In the genomic region with DNA sequence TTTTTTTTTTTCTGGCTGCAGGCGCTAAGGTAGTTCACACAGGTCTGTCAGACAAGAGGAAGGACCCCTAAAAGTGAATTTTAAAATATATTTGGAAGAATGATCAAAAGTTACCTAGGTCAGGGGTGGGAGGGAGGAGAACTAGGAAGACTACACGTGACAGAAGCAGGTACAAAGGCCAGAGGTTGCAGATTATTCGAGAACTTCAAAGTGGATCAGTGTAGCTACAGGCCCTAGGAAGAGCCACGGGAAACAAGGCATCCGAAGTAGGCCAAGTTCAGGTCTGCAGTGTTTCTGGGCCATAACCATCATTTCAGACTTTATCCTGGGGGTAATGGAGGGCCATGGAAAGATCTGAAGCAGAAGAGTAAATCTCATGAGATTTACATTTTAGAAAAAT, we compare ENCODE assay signal across 25 cellular contexts. TPM values are rescaled to one million over a fixed set of nuclear protein-coding genes. Genes with fewer than 3 reads are reported as not detected.
DNase-seq lines count a peak whose midpoint lies in the region; ATAC-seq, FAIRE-seq and TF ChIP-seq lines count a peak whose summit lies in the region.
"Had no signal": no experiment of that assay in that cellular context is flagged by ENCODE, and none has a peak within 500 bp of the region (broad histone marks: within the 10 kb centered on the region; RNA-seq: fewer than 3 reads in every experiment).

No MANE protein-coding gene starts in this region.

- H2BK12ac ChIP-seq in mesenchymal stem cell (ENCODE audit: low read length in 2 of 2), result no peak overlapping the region

- no TSS peak for BruUV-seq in HepG2 (replicated peaks; lab: Mats Ljungman, UMichigan)

- in situ Hi-C loops in HepG2 (cut with HindIII; ENCODE audit: extremely low pct_ligation_motif_present, low pct_unique_long_range_greater_than_20kb), result no loop called here

- H2AFZ ChIP-seq in HepG2 (ENCODE audit: low read length) (peak overlapping the region; percentile 54), mesenchymal stem cell (ENCODE audit: low read depth, low read length) (no peak overlapping the region)

- peak overlapping the region; percentile 65 for H2AK5ac ChIP-seq in mesenchymal stem cell (ENCODE audit: low read length, severe bottlenecking)

- no peak overlapping the region for H3K4me3 ChIP-seq in A549
- no peak overlapping the region for H3K4me3 ChIP-seq in HepG2 (replicated peaks in 1 of 3; ENCODE audit: insufficient read depth in 1 of 3, low read depth in 2 of 3, low read length in 3 of 3)
- no peak overlapping the region for H3K4me3 ChIP-seq in mesenchymal stem cell (ENCODE audit: insufficient read depth in 1 of 2, low read depth in 1 of 2, low read length in 2 of 2)
- H3K4me3 ChIP-seq: BLaER1 treated with 17β-estradiol and CSF1 and Interleukin-3, amounts not matched to agents 10 nM and 100 nM; HAP-1 had no signal

- H2BK120ac ChIP-seq in mesenchymal stem cell (ENCODE audit: low read depth, low read length), result no peak overlapping the region

- POLR2A ChIA-PET in A549 (lab: Yijun Ruan, JAX) (no interaction called here), HepG2 (lab: Yijun Ruan, JAX) (interaction anchor here (1.9 to 2.2 kb wide), 2 partner anchors 14 to 16 kb away, joined by 6 to 7 read pairs; a partner anchor contains a TSS)

- intact Hi-C loops in HepG2 (cut with micrococcal nuclease; ENCODE audit: unreplicated experiment), result no loop called here

- FAIRE-seq in A549 (lab: Jason Lieb, UNC), result peak; percentile 13
- no peak for FAIRE-seq in HepG2 (lab: Jason Lieb, UNC)
- FAIRE-seq in RCC 7860 (lab: Jason Lieb, UNC), result no peak
- FAIRE-seq: A204.1, GM12891, GM18507, H54 had no signal

- peaks cover 23% of the 10 kb centered on the region for H3K4me1 ChIP-seq in A549
- peaks cover 60% of the 10 kb centered on the region for H3K4me1 ChIP-seq in HepG2 (ENCODE audit: insufficient read depth, low read length)
- peaks cover 2% of the 10 kb centered on the region for H3K4me1 ChIP-seq in mesenchymal stem cell (ENCODE audit: control insufficient read depth, insufficient read depth, low read depth, low read length)
- H3K4me1 ChIP-seq: BE2C; BLaER1 treated with 17β-estradiol and CSF1 and Interleukin-3, amounts not matched to agents 10 nM and 100 nM; HAP-1 had no signal

- no peaks in the 10 kb centered on the region for H4K20me1 ChIP-seq in HepG2 (ENCODE audit: insufficient read depth, low read length)
- H4K20me1 ChIP-seq: BLaER1 treated with 17β-estradiol and CSF1 and Interleukin-3, amounts not matched to agents 10 nM and 100 nM had no signal

- no peak overlapping the region for H4K91ac ChIP-seq in mesenchymal stem cell (ENCODE audit: low read length)

- no peaks in the 10 kb centered on the region for H3K79me2 ChIP-seq in HepG2 (ENCODE audit: insufficient read depth, low read length)

- no peak overlapping the region for H3K14ac ChIP-seq in mesenchymal stem cell (ENCODE audit: low read length in 2 of 2)

- H3K9ac ChIP-seq in HepG2 (ENCODE audit: insufficient read depth, low read depth, low read length), result peak overlapping the region; percentile 46; the same call in 1 of the 2 replicates
- no peak overlapping the region for H3K9ac ChIP-seq in mesenchymal stem cell (ENCODE audit: low read length)
- H3K9ac ChIP-seq: BLaER1 treated with 17β-estradiol and CSF1 and Interleukin-3, amounts not matched to agents 10 nM and 100 nM had no signal

- TF ChIP-seq CTCF in A549 (IDR thresholded peaks at IDR 0.05) (no peak), HepG2 (CRISPR knock-in tag; IDR thresholded peaks at IDR 0.05) (no peak)

- no peak overlapping the region for H2BK15ac ChIP-seq in mesenchymal stem cell (ENCODE audit: low read depth, poor library complexity, severe bottlenecking)

- no peaks in the 10 kb centered on the region for H3K27me3 ChIP-seq in HepG2 (ENCODE audit: control insufficient read depth in 1 of 2, insufficient read depth in 2 of 2, low read length in 2 of 2)
- peaks cover 0 to 12% of the 10 kb centered on the region in 2 experiments for H3K27me3 ChIP-seq in mesenchymal stem cell (ENCODE audit: control insufficient read depth in 1 of 2, insufficient read depth in 1 of 2, low read length in 2 of 2)
- H3K27me3 ChIP-seq: BE2C; BLaER1 treated with 17β-estradiol and CSF1 and Interleukin-3, amounts not matched to agents 10 nM and 100 nM had no signal

- no peak for TF ChIP-seq RAD21 in A549 (conservative IDR thresholded peaks at IDR 0.05 in 1 of 2, IDR thresholded peaks at IDR 0.05 in 1 of 2)
- no peak for TF ChIP-seq RAD21 in HepG2 (CRISPR knock-in tag; IDR thresholded peaks at IDR 0.05)

- no peak for TF ChIP-seq POLR2A in A549 (IDR thresholded peaks at IDR 0.05; ENCODE audit: low read length)
- TF ChIP-seq POLR2A in HepG2 (IDR thresholded peaks at IDR 0.05; ENCODE audit: insufficient read depth in 1 of 2, low read depth in 2 of 2, low read length in 2 of 2), result no peak

- H3K23ac ChIP-seq in mesenchymal stem cell (ENCODE audit: low read length in 2 of 2), result no peak overlapping the region

- ATAC-seq in A549, result no peak
- ATAC-seq in HepG2, result peak; percentile 63
- no peak for ATAC-seq in HG02642 (IDR thresholded peaks at IDR 0.05; ENCODE audit: poor library complexity, unreplicated experiment)

- TF ChIP-seq EP300 in A549 (IDR thresholded peaks at IDR 0.05), result no peak
- TF ChIP-seq EP300 in HepG2 (IDR thresholded peaks at IDR 0.05; ENCODE audit: low read depth in 2 of 2, low read length in 2 of 2), result no peak
- TF ChIP-seq EP300 in HepG2 (CRISPR knock-in tag; IDR thresholded peaks at IDR 0.05; ENCODE audit: borderline replicate concordance), result no peak

- no peaks in the 10 kb centered on the region for H3K9me3 ChIP-seq in A549
- H3K9me3 ChIP-seq in HepG2 (ENCODE audit: low read length), result no peaks in the 10 kb centered on the region
- no peaks in the 10 kb centered on the region for H3K9me3 ChIP-seq in mesenchymal stem cell (ENCODE audit: control insufficient read depth, low read length)
- H3K9me3 ChIP-seq: BE2C; BLaER1 treated with 17β-estradiol and CSF1 and Interleukin-3, amounts not matched to agents 10 nM and 100 nM; HAP-1 had no signal

- CTCF ChIA-PET in A549 (lab: Yijun Ruan, JAX), result interaction anchor here (0.6 kb wide), 1 partner anchor 181 kb away, joined by 3 read pairs; no protein-coding TSS in a partner anchor
- CTCF ChIA-PET in HepG2 (lab: Yijun Ruan, JAX; ENCODE audit: low intra/inter-chr PET ratio, low total read pairs), result no interaction called here

- H3K4ac ChIP-seq in mesenchymal stem cell (ENCODE audit: low read depth in 1 of 2, low read length in 2 of 2), result no peak overlapping the region

- no peaks in the 10 kb centered on the region for H3K79me1 ChIP-seq in mesenchymal stem cell (replicated peaks; ENCODE audit: low read length, poor library complexity, severe bottlenecking)

- H4K8ac ChIP-seq in mesenchymal stem cell (ENCODE audit: low read length), result no peak overlapping the region

- H3K36me3 ChIP-seq in HepG2 (replicated peaks in 1 of 2; ENCODE audit: control insufficient read depth in 1 of 2, insufficient read depth in 2 of 2, low read length in 2 of 2) (no peaks in the 10 kb centered on the region), mesenchymal stem cell (ENCODE audit: control insufficient read depth in 1 of 2, insufficient read depth in 2 of 2, low read depth in 1 of 2, low read length in 2 of 2) (no peaks in the 10 kb centered on the region)
- H3K36me3 ChIP-seq: BE2C; BLaER1 treated with 17β-estradiol and CSF1 and Interleukin-3, amounts not matched to agents 10 nM and 100 nM; HAP-1 had no signal

- H3K4me2 ChIP-seq in A549 (no peak overlapping the region), HepG2 (ENCODE audit: low read depth, low read length) (peak overlapping the region; percentile 47), mesenchymal stem cell (ENCODE audit: low read length, poor library complexity, severe bottlenecking) (no peak overlapping the region)
- H3K4me2 ChIP-seq: BLaER1 treated with 17β-estradiol and CSF1 and Interleukin-3, amounts not matched to agents 10 nM and 100 nM had no signal

- H3K27ac ChIP-seq in A549 (no peak overlapping the region), HepG2 (ENCODE audit: extremely low read length, insufficient read depth, low read length) (peak overlapping the region; percentile 61), mesenchymal stem cell (ENCODE audit: low read length, poor library complexity, severe bottlenecking) (no peak overlapping the region)
- H3K27ac ChIP-seq: 22Rv1; BLaER1 treated with 17β-estradiol and CSF1 and Interleukin-3, amounts not matched to agents 10 nM and 100 nM had no signal

- H2BK5ac ChIP-seq in mesenchymal stem cell (ENCODE audit: low read depth, low read length, poor library complexity, severe bottlenecking), result no peak overlapping the region

- 69% methylated on average over 5 of the region's 5 CpGs for WGBS in A549 (ENCODE audit: missing lambda C conversion rate)
- 27% methylated on average over 5 of the region's 5 CpGs for WGBS in HepG2 (ENCODE audit: low lambda C conversion rate)
- WGBS in mesenchymal stem cell, result 83% methylated on average over 5 of the region's 5 CpGs

- no peak overlapping the region for H3K18ac ChIP-seq in mesenchymal stem cell (ENCODE audit: low read depth in 1 of 2, low read length in 2 of 2)

- DNase-seq in A549 (ENCODE audit: low read depth in 1 of 2, low spot score in 1 of 2), result no peak
- no peak for DNase-seq in HepG2 (ENCODE audit: low spot score)
- no peak for DNase-seq in mesenchymal stem cell
- no peak for DNase-seq in RCC 7860 (ENCODE audit: low spot score)
- no peak for DNase-seq in activated CD4-positive, alpha-beta T cell treated with anti-CD3 and anti-CD28 coated beads, Interleukin-2, amount 50 U/mL, for 4 hours
- DNase-seq: ACHN; AML-193; BE2C; CD4-positive, alpha-beta T cell; CD8-positive, alpha-beta memory T cell; DMS53; DMS79 treated with DMSO at 0.1 percent for 48 hours; GF-D8; GOT3; HFFc6 had no signal

RNA-seq across cellular contexts. Expression of a gene that starts 16.5 kb away (rescaled TPM):
- polyA plus RNA-seq in A549 (2011; rRNA removed) (0.35 and 0.48 TPM in 2 replicates), A549 (2017; fragmentation: RNase III; extraction: RNeasy Plus Mini Kit Qiagen cat#74134 plus additional on column Dnase treatment) (0.05 to 0.09 TPM (median 0.05 TPM) in 3 replicates), HepG2 (2011; rRNA removed) (12.8 and 19.0 TPM in 2 replicates)
- polyA plus RNA-seq in A549 (2012; cell fraction: cytosol; rRNA removed), result 0.10 and 0.13 TPM in 2 replicates
- polyA plus RNA-seq in A549 (2012; cell fraction: nucleus; rRNA removed), result 0.07 TPM in 2 replicates
- 0.08 and 0.15 TPM in 2 replicates for polyA minus RNA-seq in A549 (2011; rRNA and poly(A)+ RNA removed)
- 11.0 and 22.5 TPM in 2 replicates for total RNA-seq in HepG2 (2016; rRNA removed; fragmentation: Illumina TruSeq; extraction: Trizol)
- 1.6 and 2.8 TPM in 2 replicates for total RNA-seq in HepG2 (2016; cell fraction: cytosol; rRNA removed; fragmentation: Illumina TruSeq; extraction: Trizol; ENCODE audit: low read depth)
- 10.9 and 22.0 TPM in 2 replicates for total RNA-seq in HepG2 (2016; cell fraction: insoluble cytoplasmic fraction; rRNA removed; fragmentation: Illumina TruSeq; extraction: Trizol)
- total RNA-seq in HepG2 (2016; cell fraction: membrane; rRNA removed; fragmentation: Illumina TruSeq; extraction: Trizol), result 5.7 and 6.7 TPM in 2 replicates
- 9.4 and 10.2 TPM in 2 replicates for total RNA-seq in HepG2 (2016; cell fraction: nucleus; rRNA removed; fragmentation: Illumina TruSeq; extraction: Trizol)
- 10.7 and 12.1 TPM in 2 replicates for polyA plus RNA-seq in HepG2 (2011; cell fraction: cytosol; rRNA removed)
- 4.2 and 5.1 TPM in 2 replicates for polyA plus RNA-seq in HepG2 (2011; cell fraction: nucleus; rRNA removed)
- 10.6 and 18.0 TPM in 2 replicates for polyA plus RNA-seq in HepG2 (2012)
- 3.8 and 4.0 TPM in 2 replicates for polyA plus RNA-seq in HepG2 (2016; cell fraction: cytosol; fragmentation: Illumina TruSeq; extraction: Trizol; ENCODE audit: low read depth)
- 38.0 and 44.2 TPM in 2 replicates for polyA plus RNA-seq in HepG2 (2016; cell fraction: insoluble cytoplasmic fraction; fragmentation: Illumina TruSeq; extraction: Trizol; ENCODE audit: low read depth)
- 8.5 and 9.0 TPM in 2 replicates for polyA plus RNA-seq in HepG2 (2016; cell fraction: membrane; fragmentation: Illumina TruSeq; extraction: Trizol; ENCODE audit: low read depth)
- polyA plus RNA-seq in HepG2 (2016; cell fraction: nucleus; fragmentation: Illumina TruSeq; extraction: Trizol; ENCODE audit: insufficient read depth, low read depth), result 18.1 and 19.9 TPM in 2 replicates
- 5.7 and 8.3 TPM in 2 replicates for polyA minus RNA-seq in HepG2 (2011; rRNA and poly(A)+ RNA removed; ENCODE audit: low replicate concordance)
- polyA minus RNA-seq in HepG2 (2011; cell fraction: cytosol; rRNA and poly(A)+ RNA removed), result 5.1 and 7.0 TPM in 2 replicates
- 3.9 and 4.6 TPM in 2 replicates for polyA minus RNA-seq in HepG2 (2011; cell fraction: nucleus; rRNA and poly(A)+ RNA removed)
- polyA plus RNA-seq in mesenchymal stem cell (2013, experiment 1 of 2), result not detected
- not detected for polyA plus RNA-seq in mesenchymal stem cell (2013, experiment 2 of 2)
- total RNA-seq: CD4-positive, alpha-beta T cell; CD8-positive, alpha-beta memory T cell; G401; HFFc6 had no signal
- polyA plus RNA-seq: CD14-positive monocyte had no signal
